In the genomic region with DNA sequence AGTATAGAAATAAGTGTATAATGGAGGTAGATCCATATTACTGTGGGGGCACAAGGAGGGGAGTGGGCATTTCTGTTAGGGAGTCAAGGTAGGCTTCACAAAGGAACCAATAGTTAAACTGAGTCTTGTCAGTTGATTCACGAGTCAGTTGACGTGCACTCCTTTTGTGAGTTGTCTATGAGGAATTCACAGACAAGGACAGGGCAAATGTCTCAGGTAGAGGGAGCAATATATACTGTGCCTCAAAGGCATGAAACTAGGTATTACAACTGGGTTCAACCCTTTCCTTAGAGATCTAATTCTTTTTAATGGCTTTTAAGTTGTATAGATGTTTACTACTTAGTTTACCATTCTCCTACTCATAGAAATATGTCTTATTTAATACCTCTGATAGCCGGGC, we compare ENCODE assay signal across 25 cellular contexts. TPM values are rescaled to one million over a fixed set of nuclear protein-coding genes. Genes with fewer than 3 reads are reported as not detected.
DNase-seq lines count a peak whose midpoint lies in the region; ATAC-seq, FAIRE-seq and TF ChIP-seq lines count a peak whose summit lies in the region.
"Had no signal": no experiment of that assay in that cellular context is flagged by ENCODE, and none has a peak within 500 bp of the region (broad histone marks: within the 10 kb centered on the region; RNA-seq: fewer than 3 reads in every experiment).

No MANE protein-coding gene starts in this region.

- no peak for TF ChIP-seq EP300 in HepG2 (IDR thresholded peaks at IDR 0.05; ENCODE audit: low read depth in 2 of 2, low read length in 2 of 2)
- no peak for TF ChIP-seq EP300 in HepG2 (CRISPR knock-in tag; IDR thresholded peaks at IDR 0.05; ENCODE audit: borderline replicate concordance)

- H3K4me3 Mint-ChIP-seq in immature natural killer cell, result peak overlapping the region in 2 of 5 donors; percentile 66 to 72
- H3K4me3 Mint-ChIP-seq: activated CD4-positive, alpha-beta memory T cell treated with anti-CD3 and anti-CD28 coated beads for 36 hours; CD14-positive monocyte; nephron had no signal

- H3K9me3 ChIP-seq in HepG2 (ENCODE audit: low read length), result no peaks in the 10 kb centered on the region
- no peaks in the 10 kb centered on the region for H3K9me3 ChIP-seq in right lobe of liver
- H3K9me3 ChIP-seq in SJCRH30 (replicated peaks), result no peaks in the 10 kb centered on the region
- H3K9me3 ChIP-seq in smooth muscle cell (replicated peaks; ENCODE audit: low read depth), result no peaks in the 10 kb centered on the region
- H3K9me3 ChIP-seq: prostate gland, uterus had no signal

- CTCF ChIA-PET in HepG2 (lab: Yijun Ruan, JAX; ENCODE audit: low intra/inter-chr PET ratio, low total read pairs), result no interaction called here

- no peak overlapping the region for H2AFZ ChIP-seq in HepG2 (ENCODE audit: low read length)
- H2AFZ ChIP-seq in smooth muscle cell (ENCODE audit: low read depth), result no peak overlapping the region

- no peak for TF ChIP-seq RAD21 in HepG2 (CRISPR knock-in tag; IDR thresholded peaks at IDR 0.05)

- TF ChIP-seq POLR2A in HepG2 (IDR thresholded peaks at IDR 0.05; ENCODE audit: insufficient read depth in 1 of 2, low read depth in 2 of 2, low read length in 2 of 2) (no peak), right lobe of liver (IDR thresholded peaks at IDR 0.05) (no peak)

- no peaks in the 10 kb centered on the region for H4K20me1 ChIP-seq in HepG2 (ENCODE audit: insufficient read depth, low read length)
- H4K20me1 ChIP-seq in smooth muscle cell (ENCODE audit: low read depth), result no peaks in the 10 kb centered on the region

- no peak overlapping the region for H3K9ac ChIP-seq in HepG2 (ENCODE audit: insufficient read depth, low read depth, low read length)
- H3K9ac ChIP-seq in smooth muscle cell (ENCODE audit: low read depth), result peak overlapping the region; percentile 15

- H3K4me1 ChIP-seq in HepG2 (ENCODE audit: insufficient read depth, low read length) (peaks cover 11% of the 10 kb centered on the region), right lobe of liver (no peaks in the 10 kb centered on the region), SJCRH30 (peaks cover 17% of the 10 kb centered on the region), foreskin keratinocyte (peaks cover 20% of the 10 kb centered on the region), smooth muscle cell (ENCODE audit: low read depth) (peaks cover 3% of the 10 kb centered on the region)
- H3K4me1 ChIP-seq: prostate gland, uterus had no signal

- H3K27ac ChIP-seq in HepG2 (ENCODE audit: extremely low read length, insufficient read depth, low read length) (no peak overlapping the region), right lobe of liver (no peak overlapping the region), SJCRH30 (peak overlapping the region; percentile 77), foreskin keratinocyte (peak overlapping the region; percentile 61), smooth muscle cell (ENCODE audit: low read depth) (peak overlapping the region; percentile 82)
- H3K27ac ChIP-seq: HL-60, prostate gland, uterus had no signal

- no peaks in the 10 kb centered on the region for H3K27me3 ChIP-seq in HepG2 (ENCODE audit: control insufficient read depth in 1 of 2, insufficient read depth in 2 of 2, low read length in 2 of 2)
- no peaks in the 10 kb centered on the region for H3K27me3 ChIP-seq in right lobe of liver
- no peaks in the 10 kb centered on the region for H3K27me3 ChIP-seq in SJCRH30
- no peaks in the 10 kb centered on the region for H3K27me3 ChIP-seq in foreskin keratinocyte
- H3K27me3 ChIP-seq in smooth muscle cell (ENCODE audit: low read depth), result no peaks in the 10 kb centered on the region
- H3K27me3 ChIP-seq: uterus had no signal

- peak; percentile 20; the same call in 2 of the 3 replicates for ATAC-seq in HepG2
- no peak for ATAC-seq in right lobe of liver
- ATAC-seq in foreskin keratinocyte, result peak; percentile 61

- H3K4me1 Mint-ChIP-seq in immature natural killer cell, result peaks cover 18% of the 10 kb centered on the region in 2 donors

- POLR2A ChIA-PET in HepG2 (lab: Yijun Ruan, JAX), result interaction anchor here (1.4 to 8.3 kb wide), 4 partner anchors 10 to 39 kb away, joined by 3 to 71 read pairs (median 12); a partner anchor contains a TSS

- H3K27ac Mint-ChIP-seq in immature natural killer cell, result peak overlapping the region in 2 of 6 donors; percentile 9 to 73
- H3K27ac Mint-ChIP-seq: activated CD4-positive, alpha-beta memory T cell treated with anti-CD3 and anti-CD28 coated beads for 36 hours had no signal

- H3K36me3 Mint-ChIP-seq in immature natural killer cell, result peaks cover 0 to 4% (median 0%) of the 10 kb centered on the region in 3 donors

- BruUV-seq in HepG2 (replicated peaks; lab: Mats Ljungman, UMichigan), result no TSS peak

- FAIRE-seq in HepG2 (lab: Jason Lieb, UNC), result no peak
- FAIRE-seq in GM19239 (lab: Jason Lieb, UNC), result no peak
- FAIRE-seq: H1 had no signal

- intact Hi-C loops in HepG2 (cut with micrococcal nuclease; ENCODE audit: unreplicated experiment) (no loop called here), right lobe of liver (cut with DNase I) (no loop called here)

- H3F3A ChIP-seq in smooth muscle cell (ENCODE audit: low read depth), result peaks cover 8% of the 10 kb centered on the region

- H3K79me2 ChIP-seq in HepG2 (ENCODE audit: insufficient read depth, low read length) (no peaks in the 10 kb centered on the region), smooth muscle cell (ENCODE audit: low read depth) (no peaks in the 10 kb centered on the region)

- in situ Hi-C loops in HepG2 (cut with HindIII; ENCODE audit: extremely low pct_ligation_motif_present, low pct_unique_long_range_greater_than_20kb), result no loop called here

- WGBS in HepG2 (ENCODE audit: low lambda C conversion rate), result 98% methylated on average over 3 of the region's 3 CpGs
- 95% methylated on average over 3 of the region's 3 CpGs for WGBS in right lobe of liver (ENCODE audit: insufficient coverage, low coverage, low lambda C conversion rate, missing lambda C conversion rate)
- WGBS in smooth muscle cell (ENCODE audit: low lambda C conversion rate), result 71% methylated on average over 3 of the region's 3 CpGs

- H3K9me3 Mint-ChIP-seq in immature natural killer cell, result no peaks in the 10 kb centered on the region
- H3K9me3 Mint-ChIP-seq: activated CD4-positive, alpha-beta memory T cell treated with anti-CD3 and anti-CD28 coated beads for 36 hours; nephron had no signal

- H3K4me2 ChIP-seq in HepG2 (ENCODE audit: low read depth, low read length) (no peak overlapping the region), smooth muscle cell (no peak overlapping the region)

- TF ChIP-seq CTCF in HepG2 (CRISPR knock-in tag; IDR thresholded peaks at IDR 0.05), result no peak
- TF ChIP-seq CTCF in right lobe of liver (IDR thresholded peaks at IDR 0.05), result no peak
- peak; percentile 30 for TF ChIP-seq CTCF in foreskin keratinocyte (conservative IDR thresholded peaks at IDR 0.05)
- no peak for TF ChIP-seq CTCF in smooth muscle cell (IDR thresholded peaks at IDR 0.05; ENCODE audit: borderline replicate concordance, insufficient read depth, poor library complexity, severe bottlenecking)

- H3K27me3 Mint-ChIP-seq in immature natural killer cell (ENCODE audit: low read depth in 3 of 3), result peaks cover 16 to 50% (median 23%) of the 10 kb centered on the region in 3 donors
- H3K27me3 Mint-ChIP-seq: activated CD4-positive, alpha-beta memory T cell treated with anti-CD3 and anti-CD28 coated beads for 36 hours had no signal

- H3K4me3 ChIP-seq in HepG2 (replicated peaks in 1 of 3; ENCODE audit: insufficient read depth in 1 of 3, low read depth in 2 of 3, low read length in 3 of 3) (no peak overlapping the region), right lobe of liver (no peak overlapping the region), SJCRH30 (no peak overlapping the region), smooth muscle cell (no peak overlapping the region)
- H3K4me3 ChIP-seq: prostate gland, uterus had no signal

- DNase-seq in HepG2 (ENCODE audit: low spot score) (no peak), right lobe of liver (no peak), SJCRH30 (no peak), foreskin keratinocyte (peak; percentile 42 to 85), smooth muscle cell (lab: John Stamatoyannopoulos, UW; ENCODE audit: unreplicated experiment) (no peak), GM19239 (ENCODE audit: insufficient read length, low spot score) (no peak), 8988T (no peak), immature natural killer cell (no peak)
- DNase-seq: activated CD4-positive, alpha-beta memory T cell treated with anti-CD3 and anti-CD28 coated beads for 36 hours; activated CD4-positive, CD25-positive, alpha-beta regulatory T cell; activated gamma-delta T cell treated with Interleukin-2 at 50 U/mL for 16 hours; activated T-cell treated with anti-CD3 and anti-CD28 coated beads for 4 hours; amniotic stem cell; caudate nucleus; DMS 273 treated with DMSO at 0.1 percent for 48 hours; kidney glomerular epithelial cell; mesendoderm; NCI-H1436; T-helper 9 cell; uterus had no signal

- H3K36me3 ChIP-seq in HepG2 (replicated peaks in 1 of 2; ENCODE audit: control insufficient read depth in 1 of 2, insufficient read depth in 2 of 2, low read length in 2 of 2) (peaks cover 9 to 23% of the 10 kb centered on the region in 2 experiments; a peak in 4 of 5 replicates), right lobe of liver (peaks cover 0 to 23% (median 0%) of the 10 kb centered on the region in 4 donors), SJCRH30 (no peaks in the 10 kb centered on the region), smooth muscle cell (ENCODE audit: low read depth) (peaks cover 7% of the 10 kb centered on the region)
- H3K36me3 ChIP-seq: uterus had no signal

RNA-seq across cellular contexts. Expression of a gene that starts 11.0 kb away (rescaled TPM):
- 163 and 184 TPM in 2 replicates for total RNA-seq in HepG2 (2016; rRNA removed; fragmentation: Illumina TruSeq; extraction: Trizol)
- total RNA-seq in HepG2 (2016; cell fraction: cytosol; rRNA removed; fragmentation: Illumina TruSeq; extraction: Trizol; ENCODE audit: low read depth), result 87.4 and 106 TPM in 2 replicates
- total RNA-seq in HepG2 (2016; cell fraction: insoluble cytoplasmic fraction; rRNA removed; fragmentation: Illumina TruSeq; extraction: Trizol), result 172 and 188 TPM in 2 replicates
- total RNA-seq in HepG2 (2016; cell fraction: membrane; rRNA removed; fragmentation: Illumina TruSeq; extraction: Trizol), result 122 and 141 TPM in 2 replicates
- total RNA-seq in HepG2 (2016; cell fraction: nucleus; rRNA removed; fragmentation: Illumina TruSeq; extraction: Trizol), result 137 and 149 TPM in 2 replicates
- polyA plus RNA-seq in HepG2 (2011; rRNA removed), result 157 and 184 TPM in 2 replicates
- polyA plus RNA-seq in HepG2 (2011; cell fraction: cytosol; rRNA removed), result 179 and 195 TPM in 2 replicates
- 50.7 TPM in 2 replicates for polyA plus RNA-seq in HepG2 (2011; cell fraction: nucleus; rRNA removed)
- 127 and 151 TPM in 2 replicates for polyA plus RNA-seq in HepG2 (2012)
- 93.8 and 119 TPM in 2 replicates for polyA plus RNA-seq in HepG2 (2016; cell fraction: cytosol; fragmentation: Illumina TruSeq; extraction: Trizol; ENCODE audit: low read depth)
- polyA plus RNA-seq in HepG2 (2016; cell fraction: insoluble cytoplasmic fraction; fragmentation: Illumina TruSeq; extraction: Trizol; ENCODE audit: low read depth), result 155 and 169 TPM in 2 replicates
- 116 and 139 TPM in 2 replicates for polyA plus RNA-seq in HepG2 (2016; cell fraction: membrane; fragmentation: Illumina TruSeq; extraction: Trizol; ENCODE audit: low read depth)
- polyA plus RNA-seq in HepG2 (2016; cell fraction: nucleus; fragmentation: Illumina TruSeq; extraction: Trizol; ENCODE audit: insufficient read depth, low read depth), result 215 and 223 TPM in 2 replicates
- polyA minus RNA-seq in HepG2 (2011; rRNA and poly(A)+ RNA removed; ENCODE audit: low replicate concordance), result 101 and 129 TPM in 2 replicates
- 36.3 and 44.5 TPM in 2 replicates for polyA minus RNA-seq in HepG2 (2011; cell fraction: cytosol; rRNA and poly(A)+ RNA removed)
- 24.2 and 24.3 TPM in 2 replicates for polyA minus RNA-seq in HepG2 (2011; cell fraction: nucleus; rRNA and poly(A)+ RNA removed)
- 10 to 100 TPM; 45.6 to 72.1 (median 54.0) TPM for total RNA-seq in right lobe of liver
- total RNA-seq in SJCRH30 (2014; rRNA removed; shearing (Covaris generic)), result 92.3 and 97.2 TPM in 2 replicates
- total RNA-seq in foreskin keratinocyte, result 146 and 179 TPM in 2 replicates
- polyA plus RNA-seq in foreskin keratinocyte, result 196 and 220 TPM in 2 replicates
- total RNA-seq in smooth muscle cell, result 178 and 180 TPM in 2 replicates
- 180 and 182 TPM in 2 replicates for polyA plus RNA-seq in smooth muscle cell
- polyA plus RNA-seq in immature natural killer cell, result 10 to 100 TPM; 30.4 to 81.2 (median 45.8) TPM

RNA-seq across cellular contexts. Expression of a gene that starts 13.7 kb away (rescaled TPM):
- total RNA-seq in HepG2 (2016; rRNA removed; fragmentation: Illumina TruSeq; extraction: Trizol) (191 and 200 TPM in 2 replicates), right lobe of liver (10 to 100 TPM; 32.6 to 49.8 (median 43.5) TPM), foreskin keratinocyte (109 and 111 TPM in 2 replicates), smooth muscle cell (63.7 and 72.2 TPM in 2 replicates)
- total RNA-seq in HepG2 (2016; cell fraction: cytosol; rRNA removed; fragmentation: Illumina TruSeq; extraction: Trizol; ENCODE audit: low read depth), result 220 and 308 TPM in 2 replicates
- 192 and 194 TPM in 2 replicates for total RNA-seq in HepG2 (2016; cell fraction: insoluble cytoplasmic fraction; rRNA removed; fragmentation: Illumina TruSeq; extraction: Trizol)
- total RNA-seq in HepG2 (2016; cell fraction: membrane; rRNA removed; fragmentation: Illumina TruSeq; extraction: Trizol), result 279 and 333 TPM in 2 replicates
- total RNA-seq in HepG2 (2016; cell fraction: nucleus; rRNA removed; fragmentation: Illumina TruSeq; extraction: Trizol), result 116 and 125 TPM in 2 replicates
- polyA plus RNA-seq in HepG2 (2011; rRNA removed) (86.9 and 133 TPM in 2 replicates), foreskin keratinocyte (129 and 140 TPM in 2 replicates), smooth muscle cell (95.4 and 104 TPM in 2 replicates), immature natural killer cell (100 to 1,000 TPM; 111 to 183 (median 126) TPM)
- 90.3 and 110 TPM in 2 replicates for polyA plus RNA-seq in HepG2 (2011; cell fraction: cytosol; rRNA removed)
- 36.1 and 45.4 TPM in 2 replicates for polyA plus RNA-seq in HepG2 (2011; cell fraction: nucleus; rRNA removed)
- polyA plus RNA-seq in HepG2 (2012), result 61.8 and 116 TPM in 2 replicates
- polyA plus RNA-seq in HepG2 (2016; cell fraction: cytosol; fragmentation: Illumina TruSeq; extraction: Trizol; ENCODE audit: low read depth), result 248 and 371 TPM in 2 replicates
- 171 and 177 TPM in 2 replicates for polyA plus RNA-seq in HepG2 (2016; cell fraction: insoluble cytoplasmic fraction; fragmentation: Illumina TruSeq; extraction: Trizol; ENCODE audit: low read depth)
- 243 and 316 TPM in 2 replicates for polyA plus RNA-seq in HepG2 (2016; cell fraction: membrane; fragmentation: Illumina TruSeq; extraction: Trizol; ENCODE audit: low read depth)
- polyA plus RNA-seq in HepG2 (2016; cell fraction: nucleus; fragmentation: Illumina TruSeq; extraction: Trizol; ENCODE audit: insufficient read depth, low read depth), result 178 and 179 TPM in 2 replicates
- 57.9 and 63.5 TPM in 2 replicates for polyA minus RNA-seq in HepG2 (2011; rRNA and poly(A)+ RNA removed; ENCODE audit: low replicate concordance)
- 22.6 and 28.8 TPM in 2 replicates for polyA minus RNA-seq in HepG2 (2011; cell fraction: cytosol; rRNA and poly(A)+ RNA removed)
- polyA minus RNA-seq in HepG2 (2011; cell fraction: nucleus; rRNA and poly(A)+ RNA removed), result 64.8 and 69.5 TPM in 2 replicates
- 68.8 and 73.7 TPM in 2 replicates for total RNA-seq in SJCRH30 (2014; rRNA removed; shearing (Covaris generic))

RNA-seq across cellular contexts. Expression of a gene that starts 39.1 kb away (rescaled TPM):
- 66.2 and 106 TPM in 2 replicates for total RNA-seq in HepG2 (2016; rRNA removed; fragmentation: Illumina TruSeq; extraction: Trizol)
- 11.9 and 13.2 TPM in 2 replicates for total RNA-seq in HepG2 (2016; cell fraction: cytosol; rRNA removed; fragmentation: Illumina TruSeq; extraction: Trizol; ENCODE audit: low read depth)
- total RNA-seq in HepG2 (2016; cell fraction: insoluble cytoplasmic fraction; rRNA removed; fragmentation: Illumina TruSeq; extraction: Trizol), result 64.7 and 103 TPM in 2 replicates
- 18.5 and 23.4 TPM in 2 replicates for total RNA-seq in HepG2 (2016; cell fraction: membrane; rRNA removed; fragmentation: Illumina TruSeq; extraction: Trizol)
- 27.0 and 28.3 TPM in 2 replicates for total RNA-seq in HepG2 (2016; cell fraction: nucleus; rRNA removed; fragmentation: Illumina TruSeq; extraction: Trizol)
- polyA plus RNA-seq in HepG2 (2011; rRNA removed), result 17.0 and 23.4 TPM in 2 replicates
- 11.7 and 15.1 TPM in 2 replicates for polyA plus RNA-seq in HepG2 (2011; cell fraction: cytosol; rRNA removed)
- polyA plus RNA-seq in HepG2 (2011; cell fraction: nucleus; rRNA removed), result 5.6 and 6.6 TPM in 2 replicates
- polyA plus RNA-seq in HepG2 (2012), result 21.1 and 24.1 TPM in 2 replicates
- polyA plus RNA-seq in HepG2 (2016; cell fraction: cytosol; fragmentation: Illumina TruSeq; extraction: Trizol; ENCODE audit: low read depth), result 5.7 and 6.5 TPM in 2 replicates
- 92.1 and 98.0 TPM in 2 replicates for polyA plus RNA-seq in HepG2 (2016; cell fraction: insoluble cytoplasmic fraction; fragmentation: Illumina TruSeq; extraction: Trizol; ENCODE audit: low read depth)
- 9.4 and 11.3 TPM in 2 replicates for polyA plus RNA-seq in HepG2 (2016; cell fraction: membrane; fragmentation: Illumina TruSeq; extraction: Trizol; ENCODE audit: low read depth)
- polyA plus RNA-seq in HepG2 (2016; cell fraction: nucleus; fragmentation: Illumina TruSeq; extraction: Trizol; ENCODE audit: insufficient read depth, low read depth), result 36.0 and 37.3 TPM in 2 replicates
- polyA minus RNA-seq in HepG2 (2011; rRNA and poly(A)+ RNA removed; ENCODE audit: low replicate concordance), result 15.3 and 20.5 TPM in 2 replicates
- polyA minus RNA-seq in HepG2 (2011; cell fraction: cytosol; rRNA and poly(A)+ RNA removed), result 6.3 and 9.7 TPM in 2 replicates
- 7.9 and 10.6 TPM in 2 replicates for polyA minus RNA-seq in HepG2 (2011; cell fraction: nucleus; rRNA and poly(A)+ RNA removed)
- total RNA-seq in right lobe of liver, result 1 to 10 TPM; 3.4 to 9.1 (median 6.5) TPM
- 23.3 and 25.5 TPM in 2 replicates for total RNA-seq in SJCRH30 (2014; rRNA removed; shearing (Covaris generic))
- total RNA-seq in foreskin keratinocyte, result 36.8 and 39.4 TPM in 2 replicates
- 24.8 and 34.4 TPM in 2 replicates for polyA plus RNA-seq in foreskin keratinocyte
- 20.9 and 23.8 TPM in 2 replicates for total RNA-seq in smooth muscle cell
- polyA plus RNA-seq in smooth muscle cell, result 19.4 and 22.0 TPM in 2 replicates
- polyA plus RNA-seq in immature natural killer cell, result 10 to 100 TPM in 2 of 3 donors, 1 to 10 TPM in 1; 7.1 to 16.3 (median 10.0) TPM

RNA-seq across cellular contexts. Expression of a gene that starts 39.4 kb away (rescaled TPM):
- total RNA-seq in HepG2 (2016; rRNA removed; fragmentation: Illumina TruSeq; extraction: Trizol) (0.53 and 0.66 TPM in 2 replicates), right lobe of liver (1 to 10 TPM in 1 of 6 experiments, under 1 TPM in 1, not detected in 4; 0.75 to 1.2 TPM), foreskin keratinocyte (1.1 and 1.2 TPM in 2 replicates), smooth muscle cell (2.4 and 6.5 TPM in 2 replicates)
- not detected in 2 replicates for total RNA-seq in HepG2 (2016; cell fraction: cytosol; rRNA removed; fragmentation: Illumina TruSeq; extraction: Trizol; ENCODE audit: low read depth)
- total RNA-seq in HepG2 (2016; cell fraction: insoluble cytoplasmic fraction; rRNA removed; fragmentation: Illumina TruSeq; extraction: Trizol), result 1.0 and 1.1 TPM in 2 replicates
- not detected in 2 replicates for total RNA-seq in HepG2 (2016; cell fraction: membrane; rRNA removed; fragmentation: Illumina TruSeq; extraction: Trizol)
- not detected in 2 replicates for total RNA-seq in HepG2 (2016; cell fraction: nucleus; rRNA removed; fragmentation: Illumina TruSeq; extraction: Trizol)
- polyA plus RNA-seq in HepG2 (2011; rRNA removed) (0.50 TPM in 1 of 2 replicates, not detected in the other), foreskin keratinocyte (1.4 and 2.7 TPM in 2 replicates), smooth muscle cell (7.7 and 9.5 TPM in 2 replicates), immature natural killer cell (1 to 10 TPM in 2 of 3 donors, not detected in 1; 3.1 to 3.3 TPM)
- 0.35 and 0.38 TPM in 2 replicates for polyA plus RNA-seq in HepG2 (2011; cell fraction: cytosol; rRNA removed)
- polyA plus RNA-seq in HepG2 (2011; cell fraction: nucleus; rRNA removed), result not detected in 2 replicates
- 0.36 and 0.52 TPM in 2 replicates for polyA plus RNA-seq in HepG2 (2012)
- polyA plus RNA-seq in HepG2 (2016; cell fraction: cytosol; fragmentation: Illumina TruSeq; extraction: Trizol; ENCODE audit: low read depth), result not detected in 2 replicates
- 0.60 and 1.2 TPM in 2 replicates for polyA plus RNA-seq in HepG2 (2016; cell fraction: insoluble cytoplasmic fraction; fragmentation: Illumina TruSeq; extraction: Trizol; ENCODE audit: low read depth)
- not detected in 2 replicates for polyA plus RNA-seq in HepG2 (2016; cell fraction: membrane; fragmentation: Illumina TruSeq; extraction: Trizol; ENCODE audit: low read depth)
- polyA plus RNA-seq in HepG2 (2016; cell fraction: nucleus; fragmentation: Illumina TruSeq; extraction: Trizol; ENCODE audit: insufficient read depth, low read depth), result 1.4 TPM in 1 of 2 replicates, not detected in the other
- not detected in 2 replicates for polyA minus RNA-seq in HepG2 (2011; rRNA and poly(A)+ RNA removed; ENCODE audit: low replicate concordance)
- polyA minus RNA-seq in HepG2 (2011; cell fraction: cytosol; rRNA and poly(A)+ RNA removed), result not detected in 2 replicates
- not detected in 2 replicates for polyA minus RNA-seq in HepG2 (2011; cell fraction: nucleus; rRNA and poly(A)+ RNA removed)
- not detected in 2 replicates for total RNA-seq in SJCRH30 (2014; rRNA removed; shearing (Covaris generic))

Comparison
In these comparisons a context has a peak if more than half of its experiments do, and no peak if none do; other contexts are left out.
1. ATAC-seq: peak in HepG2 (single experiment) and foreskin keratinocyte (single experiment); none in right lobe of liver (0 of 4).
2. DNase-seq: peak in foreskin keratinocyte (2 of 2); none in HepG2 (single experiment), right lobe of liver (0 of 3), SJCRH30 (0 of 2), smooth muscle cell (single experiment), GM19239 (single experiment), 8988T (single experiment) and immature natural killer cell (0 of 3).
3. H3K27ac ChIP-seq: peak in SJCRH30 (single experiment), foreskin keratinocyte (single experiment) and smooth muscle cell (single experiment); none in HepG2 (single experiment) and right lobe of liver (0 of 3).